In the genomic region with DNA sequence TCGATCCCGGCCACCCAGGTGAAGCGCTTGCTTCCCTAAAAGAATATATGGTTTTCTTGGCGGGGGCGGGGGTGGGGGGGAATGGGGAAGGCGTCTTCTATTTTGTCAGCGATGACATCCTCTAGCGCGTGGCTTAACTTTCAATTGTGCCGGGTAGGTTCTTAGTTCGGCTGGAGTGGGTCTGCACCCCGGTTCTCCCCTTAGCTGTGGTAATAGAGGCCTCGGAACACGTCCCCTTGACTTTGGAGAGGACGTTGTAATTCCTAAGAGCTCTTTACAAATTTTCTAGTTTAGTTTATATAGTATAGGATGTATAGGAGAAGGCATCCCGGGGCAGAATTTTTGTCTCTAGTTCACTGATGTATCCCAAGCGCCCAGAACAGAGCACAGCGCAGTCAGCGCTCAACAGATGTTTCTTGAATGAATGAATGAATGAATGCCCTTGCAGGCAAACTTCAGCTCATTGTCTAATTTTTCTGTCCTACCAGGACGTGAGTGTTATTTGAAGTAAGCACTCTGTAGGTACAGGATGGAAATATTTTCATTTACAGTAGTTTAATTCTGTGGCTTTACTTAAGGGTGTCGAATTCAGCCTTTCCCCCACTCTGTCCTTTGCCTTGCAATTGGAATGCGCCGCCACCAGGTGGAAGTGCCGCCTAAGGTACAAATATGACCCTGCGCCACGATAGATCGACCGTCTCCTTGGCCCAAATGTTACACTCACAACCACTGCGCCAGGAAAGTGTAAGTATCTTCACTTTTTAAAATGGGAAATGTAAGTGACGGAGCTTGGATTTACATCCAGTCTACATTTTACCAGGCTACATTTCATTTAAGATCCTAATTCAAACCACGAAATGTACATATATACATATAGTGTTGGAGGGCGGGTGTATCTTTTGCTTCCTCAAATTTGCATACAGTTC, we compare ENCODE assay signal across 8 cellular contexts.
DNase-seq lines count a peak whose midpoint lies in the region; ATAC-seq and TF ChIP-seq lines count a peak whose summit lies in the region.

No MANE protein-coding gene starts in this region.

- peak; percentile 71 for TF ChIP-seq CTCF in coronary artery (IDR thresholded peaks at IDR 0.05)

- peak overlapping the region; percentile 85 to 88 for H3K27ac ChIP-seq in coronary artery
- peak overlapping the region; percentile 74 for H3K27ac ChIP-seq in layer of hippocampus (ENCODE audit: low read depth, low read length)

- peak overlapping the region; percentile 81 for H3K4me3 ChIP-seq in coronary artery

- DNase-seq in AG20443 (ENCODE audit: low spot score) (peak; percentile 88), NCI-H345 (lab: John Stamatoyannopoulos, UW) (peak; percentile 84), coronary artery (ENCODE audit: low spot score) (peak; percentile 81)
- peak; percentile 75 to 77 for DNase-seq in activated CD4-positive, alpha-beta T cell treated with anti-CD3 and anti-CD28 coated beads for 4 hours
- DNase-seq in stimulated activated CD4-positive, alpha-beta T cell treated with anti-CD3 and anti-CD28 coated beads, Interleukin-1b, Interleukin-23, amount 100 ng/mL, for 24 hours (ENCODE audit: low read depth in 4 of 4, low spot score in 1 of 4): peak; percentile 43 to 62 (median 54)

- no peaks in the 10 kb centered on the region for H3K27me3 ChIP-seq in layer of hippocampus (ENCODE audit: control insufficient read depth, insufficient read depth, low read length)

- ATAC-seq in GM19023 (IDR thresholded peaks at IDR 0.05; ENCODE audit: unreplicated experiment) (peak; percentile 70), HG03280 (IDR thresholded peaks at IDR 0.05; ENCODE audit: unreplicated experiment) (peak; percentile 70)

Comparison
In these comparisons a context has a peak if more than half of its experiments do, and no peak if none do; other contexts are left out.
1. Peak in every context shown above with its lines: DNase-seq, ATAC-seq, H3K4me3 ChIP-seq and H3K27ac ChIP-seq.